In the genomic region with DNA sequence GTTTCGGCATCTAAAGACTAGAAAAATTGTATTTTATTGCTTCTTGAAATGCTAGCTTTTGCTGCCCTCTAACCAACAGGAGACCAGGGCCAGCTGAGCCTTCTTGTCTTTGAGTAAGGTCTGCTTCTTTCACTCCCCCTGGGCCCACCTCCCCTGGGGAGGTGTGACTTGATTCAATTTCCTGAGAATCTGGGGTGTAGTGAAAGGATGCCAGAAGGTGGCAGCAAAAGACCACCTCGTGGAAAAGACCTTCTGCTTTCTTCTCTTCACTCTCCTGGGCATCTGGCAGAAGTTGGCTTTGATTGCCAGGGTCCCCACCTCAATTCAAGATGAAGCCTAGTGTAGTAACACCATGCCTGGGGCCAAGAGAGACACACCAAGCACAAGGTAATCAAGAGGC, we compare ENCODE assay signal across 8 cellular contexts.
A peak's percentile ranks its signal among the peaks of the same experiment; 100 is the strongest.
DNase-seq lines count a peak whose midpoint lies in the region; ATAC-seq, FAIRE-seq and TF ChIP-seq lines count a peak whose summit lies in the region.

No MANE protein-coding gene starts in this region.

- no peaks in the 10 kb centered on the region for H3K36me3 Mint-ChIP-seq in Caco-2 (ENCODE audit: insufficient read depth, unreplicated experiment)

- H3K4me3 ChIP-seq in Caco-2 (ENCODE audit: low read depth, low read length) (no peak overlapping the region), breast epithelium (no peak overlapping the region)

- CTCF ChIA-PET in Caco-2 (lab: Charles Lee): interaction anchor here (0.6 kb wide), 1 partner anchor 190 kb away, joined by 3 read pairs; no protein-coding TSS in a partner anchor

- no peak overlapping the region for H3K27ac ChIP-seq in breast epithelium

- BruUV-seq in Caco-2 (replicated peaks; lab: Mats Ljungman, UMichigan): no TSS peak

- TF ChIP-seq POLR2A in breast epithelium (IDR thresholded peaks at IDR 0.05) (no peak), GM12892 (IDR thresholded peaks at IDR 0.05; ENCODE audit: low read depth, low read length) (no peak)

- FAIRE-seq in GM12892 (lab: Jason Lieb, UNC): no peak

- H3K4me1 ChIP-seq in Caco-2 (peaks cover 7% of the 10 kb centered on the region; the same call in 1 of the 2 replicates), breast epithelium (no peaks in the 10 kb centered on the region)

- H3K27ac Mint-ChIP-seq in Caco-2 (ENCODE audit: unreplicated experiment): no peak overlapping the region

- intact Hi-C loops in Caco-2 (cut with micrococcal nuclease; ENCODE audit: unreplicated experiment): loop anchor here (1.0 to 10.0 kb wide), 4 partner anchors 95 to 879 kb away; partner anchors contain the start of gene MAOA
- intact Hi-C loops in breast epithelium (cut with DNase I; ENCODE audit: low total_unique reads): no loop called here

- H3K9me3 Mint-ChIP-seq in Caco-2 (ENCODE audit: unreplicated experiment): no peaks in the 10 kb centered on the region

- no peaks in the 10 kb centered on the region for H3K27me3 ChIP-seq in Caco-2 (replicated peaks; ENCODE audit: control insufficient read depth, insufficient read depth, low read length)
- H3K27me3 ChIP-seq in breast epithelium: peaks cover 0 to 8% of the 10 kb centered on the region in 2 donors

- TF ChIP-seq CTCF in Caco-2 (IDR thresholded peaks at IDR 0.05; ENCODE audit: insufficient read depth in 1 of 2, low read depth in 1 of 2, low read length in 1 of 2, severe bottlenecking in 1 of 2, unreplicated experiment in 1 of 2) (peak; percentile 48 to 56), breast epithelium (IDR thresholded peaks at IDR 0.05) (peak in 2 of 3 donors; percentile 47 to 50)

- no peak overlapping the region for H3K4me3 Mint-ChIP-seq in Caco-2 (ENCODE audit: unreplicated experiment)

- peaks cover 1% of the 10 kb centered on the region for H3K4me1 Mint-ChIP-seq in Caco-2 (ENCODE audit: low read depth, unreplicated experiment)

- POLR2A ChIA-PET in Caco-2 (lab: Charles Lee): no interaction called here

- H3K9me3 ChIP-seq in Caco-2: no peaks in the 10 kb centered on the region
- no peaks in the 10 kb centered on the region for H3K9me3 ChIP-seq in breast epithelium

- DNase-seq in Caco-2 (peak; percentile 46 to 49), KG1 (lab: John Stamatoyannopoulos, UW) (peak; percentile 7), breast epithelium (ENCODE audit: low spot score in 2 of 2) (peak in 1 of 2 donors; percentile 33), kidney glomerular epithelial cell (lab: John Stamatoyannopoulos, UW) (peak; percentile 0), GM12892 (ENCODE audit: insufficient read length) (no peak)
- DNase-seq in stimulated activated CD8-positive, alpha-beta memory T cell treated with anti-CD3 and anti-CD28 coated beads, Interleukin-4, amount 100 ng/mL, for 24 hours (ENCODE audit: low read depth): peak; percentile 11

- H3K36me3 ChIP-seq in Caco-2 (ENCODE audit: control insufficient read depth, insufficient read depth, low read length): no peaks in the 10 kb centered on the region
- H3K36me3 ChIP-seq in breast epithelium: no peaks in the 10 kb centered on the region

- H3K27me3 Mint-ChIP-seq in Caco-2 (ENCODE audit: insufficient read depth, unreplicated experiment): no peaks in the 10 kb centered on the region

- 0 out of 3 replicates have a peak, but pooled peaks have one; percentile 49 for ATAC-seq in SK-N-SH treated with all-trans-retinoic acid at 6 μM for 48 hours
- no peak for ATAC-seq in GM18868 (IDR thresholded peaks at IDR 0.05; ENCODE audit: unreplicated experiment)

TF ChIP-seq in SK-N-SH treated with all-trans-retinoic acid at 6 μM for 48 hours, 23 proteins besides CTCF, POLR2A, EP300 and RAD21:
- no peak for TF ChIP-seq PPARA (CRISPR knock-in tag; IDR thresholded peaks at IDR 0.05; ENCODE audit: borderline replicate concordance)
- TF ChIP-seq, protein P1, sequence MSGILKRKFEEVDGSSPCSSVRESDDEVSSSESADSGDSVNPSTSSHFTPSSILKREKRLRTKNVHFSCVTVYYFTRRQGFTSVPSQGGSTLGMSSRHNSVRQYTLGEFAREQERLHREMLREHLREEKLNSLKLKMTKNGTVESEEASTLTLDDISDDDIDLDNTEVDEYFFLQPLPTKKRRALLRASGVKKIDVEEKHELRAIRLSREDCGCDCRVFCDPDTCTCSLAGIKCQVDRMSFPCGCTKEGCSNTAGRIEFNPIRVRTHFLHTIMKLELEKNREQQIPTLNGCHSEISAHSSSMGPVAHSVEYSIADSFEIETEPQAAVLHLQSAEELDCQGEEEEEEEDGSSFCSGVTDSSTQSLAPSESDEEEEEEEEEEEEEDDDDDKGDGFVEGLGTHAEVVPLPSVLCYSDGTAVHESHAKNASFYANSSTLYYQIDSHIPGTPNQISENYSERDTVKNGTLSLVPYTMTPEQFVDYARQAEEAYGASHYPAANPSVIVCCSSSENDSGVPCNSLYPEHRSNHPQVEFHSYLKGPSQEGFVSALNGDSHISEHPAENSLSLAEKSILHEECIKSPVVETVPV (CRISPR knock-in tag; IDR thresholded peaks at IDR 0.05): no peak
- no peak for TF ChIP-seq ISL1 (CRISPR knock-in tag; IDR thresholded peaks at IDR 0.05)
- no peak for TF ChIP-seq ZNF8 (CRISPR knock-in tag; IDR thresholded peaks at IDR 0.05)
- TF ChIP-seq CSDC2 (CRISPR knock-in tag; IDR thresholded peaks at IDR 0.05): no peak
- no peak for TF ChIP-seq RARB (CRISPR knock-in tag; IDR thresholded peaks at IDR 0.05)
- no peak for TF ChIP-seq TCF4 (CRISPR knock-in tag; IDR thresholded peaks at IDR 0.05; ENCODE audit: borderline replicate concordance)
- TF ChIP-seq GLIS3 (CRISPR knock-in tag; IDR thresholded peaks at IDR 0.05): no peak
- TF ChIP-seq SNAI2 (CRISPR knock-in tag; IDR thresholded peaks at IDR 0.05): no peak
- no peak for TF ChIP-seq ZFP3 (CRISPR knock-in tag; IDR thresholded peaks at IDR 0.05)
- TF ChIP-seq OSR1 (CRISPR knock-in tag; IDR thresholded peaks at IDR 0.05): no peak
- TF ChIP-seq ZFP30 (CRISPR knock-in tag; IDR thresholded peaks at IDR 0.05): no peak
- TF ChIP-seq, protein P2, sequence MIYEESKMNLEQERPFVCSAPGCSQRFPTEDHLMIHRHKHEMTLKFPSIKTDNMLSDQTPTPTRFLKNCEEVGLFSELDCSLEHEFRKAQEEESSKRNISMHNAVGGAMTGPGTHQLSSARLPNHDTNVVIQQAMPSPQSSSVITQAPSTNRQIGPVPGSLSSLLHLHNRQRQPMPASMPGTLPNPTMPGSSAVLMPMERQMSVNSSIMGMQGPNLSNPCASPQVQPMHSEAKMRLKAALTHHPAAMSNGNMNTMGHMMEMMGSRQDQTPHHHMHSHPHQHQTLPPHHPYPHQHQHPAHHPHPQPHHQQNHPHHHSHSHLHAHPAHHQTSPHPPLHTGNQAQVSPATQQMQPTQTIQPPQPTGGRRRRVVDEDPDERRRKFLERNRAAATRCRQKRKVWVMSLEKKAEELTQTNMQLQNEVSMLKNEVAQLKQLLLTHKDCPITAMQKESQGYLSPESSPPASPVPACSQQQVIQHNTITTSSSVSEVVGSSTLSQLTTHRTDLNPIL (CRISPR knock-in tag; IDR thresholded peaks at IDR 0.05; ENCODE audit: low read depth): no peak
- TF ChIP-seq, protein P3, sequence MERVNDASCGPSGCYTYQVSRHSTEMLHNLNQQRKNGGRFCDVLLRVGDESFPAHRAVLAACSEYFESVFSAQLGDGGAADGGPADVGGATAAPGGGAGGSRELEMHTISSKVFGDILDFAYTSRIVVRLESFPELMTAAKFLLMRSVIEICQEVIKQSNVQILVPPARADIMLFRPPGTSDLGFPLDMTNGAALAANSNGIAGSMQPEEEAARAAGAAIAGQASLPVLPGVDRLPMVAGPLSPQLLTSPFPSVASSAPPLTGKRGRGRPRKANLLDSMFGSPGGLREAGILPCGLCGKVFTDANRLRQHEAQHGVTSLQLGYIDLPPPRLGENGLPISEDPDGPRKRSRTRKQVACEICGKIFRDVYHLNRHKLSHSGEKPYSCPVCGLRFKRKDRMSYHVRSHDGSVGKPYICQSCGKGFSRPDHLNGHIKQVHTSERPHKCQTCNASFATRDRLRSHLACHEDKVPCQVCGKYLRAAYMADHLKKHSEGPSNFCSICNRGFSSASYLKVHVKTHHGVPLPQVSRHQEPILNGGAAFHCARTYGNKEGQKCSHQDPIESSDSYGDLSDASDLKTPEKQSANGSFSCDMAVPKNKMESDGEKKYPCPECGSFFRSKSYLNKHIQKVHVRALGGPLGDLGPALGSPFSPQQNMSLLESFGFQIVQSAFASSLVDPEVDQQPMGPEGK (CRISPR knock-in tag; IDR thresholded peaks at IDR 0.05; ENCODE audit: borderline replicate concordance): no peak
- no peak for TF ChIP-seq TSHZ2 (CRISPR knock-in tag; IDR thresholded peaks at IDR 0.05)
